ENCODE assay signal across 1 cellular context in the genomic region with DNA sequence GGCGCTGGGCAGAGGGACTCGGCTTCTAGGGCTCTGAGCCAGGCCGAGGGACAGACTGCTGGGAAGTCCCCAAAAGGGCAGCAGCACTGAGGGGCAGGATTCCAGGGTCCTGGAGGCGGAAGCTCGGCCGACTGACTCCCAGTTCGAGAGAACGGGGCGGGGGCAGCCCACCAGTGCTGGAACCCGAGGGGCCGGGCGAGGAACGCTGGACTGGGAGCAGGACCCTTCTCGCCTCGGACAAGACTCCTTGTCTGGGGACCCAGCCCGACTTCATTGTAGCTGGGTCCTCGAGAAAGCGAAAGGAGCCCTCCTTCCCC.
TF ChIP-seq lines count a peak whose summit lies in the region.

No MANE protein-coding gene starts in this region.

TF ChIP-seq in IMR-90, 13 proteins besides CTCF, POLR2A, EP300 and RAD21:
- no peak for TF ChIP-seq BHLHE40 (IDR thresholded peaks at IDR 0.05; ENCODE audit: low read depth, low read length)
- no peak for TF ChIP-seq RCOR1 (IDR thresholded peaks at IDR 0.05; ENCODE audit: insufficient replicate concordance, low read length)
- no peak for TF ChIP-seq CHD1 (IDR thresholded peaks at IDR 0.05; ENCODE audit: low read depth, low read length)
- no peak for TF ChIP-seq SMC3 (IDR thresholded peaks at IDR 0.05; ENCODE audit: low read depth, low read length)
- 0 out of 2 replicates have a peak, but pooled peaks have one; percentile 5 for TF ChIP-seq MAZ (IDR thresholded peaks at IDR 0.05; ENCODE audit: borderline replicate concordance, low read depth, low read length)
- no peak for TF ChIP-seq CEBPB (IDR thresholded peaks at IDR 0.05; ENCODE audit: low read depth, low read length)
- TF ChIP-seq, protein P1, sequence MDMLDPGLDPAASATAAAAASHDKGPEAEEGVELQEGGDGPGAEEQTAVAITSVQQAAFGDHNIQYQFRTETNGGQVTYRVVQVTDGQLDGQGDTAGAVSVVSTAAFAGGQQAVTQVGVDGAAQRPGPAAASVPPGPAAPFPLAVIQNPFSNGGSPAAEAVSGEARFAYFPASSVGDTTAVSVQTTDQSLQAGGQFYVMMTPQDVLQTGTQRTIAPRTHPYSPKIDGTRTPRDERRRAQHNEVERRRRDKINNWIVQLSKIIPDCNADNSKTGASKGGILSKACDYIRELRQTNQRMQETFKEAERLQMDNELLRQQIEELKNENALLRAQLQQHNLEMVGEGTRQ (IDR thresholded peaks at IDR 0.05; ENCODE audit: low read depth, low read length) = no peak
- TF ChIP-seq MXI1 (IDR thresholded peaks at IDR 0.05; ENCODE audit: borderline replicate concordance, low read depth, low read length) = peak; percentile 24; the same call in 1 of the 2 replicates
- TF ChIP-seq, protein P2, sequence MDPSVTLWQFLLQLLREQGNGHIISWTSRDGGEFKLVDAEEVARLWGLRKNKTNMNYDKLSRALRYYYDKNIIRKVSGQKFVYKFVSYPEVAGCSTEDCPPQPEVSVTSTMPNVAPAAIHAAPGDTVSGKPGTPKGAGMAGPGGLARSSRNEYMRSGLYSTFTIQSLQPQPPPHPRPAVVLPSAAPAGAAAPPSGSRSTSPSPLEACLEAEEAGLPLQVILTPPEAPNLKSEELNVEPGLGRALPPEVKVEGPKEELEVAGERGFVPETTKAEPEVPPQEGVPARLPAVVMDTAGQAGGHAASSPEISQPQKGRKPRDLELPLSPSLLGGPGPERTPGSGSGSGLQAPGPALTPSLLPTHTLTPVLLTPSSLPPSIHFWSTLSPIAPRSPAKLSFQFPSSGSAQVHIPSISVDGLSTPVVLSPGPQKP (IDR thresholded peaks at IDR 0.05; ENCODE audit: borderline replicate concordance, low read depth, low read length) = no peak
- TF ChIP-seq RFX5 (IDR thresholded peaks at IDR 0.05; ENCODE audit: low read depth, low read length) = no peak
- TF ChIP-seq MAFK (IDR thresholded peaks at IDR 0.05; ENCODE audit: low read depth, low read length) = no peak
